24 cellular contexts compared by ENCODE assay signal in genomic region chr9:127585161-127585750, GRCh38. TPM values are rescaled to one million over a fixed set of nuclear protein-coding genes. Genes with fewer than 3 reads are reported as not detected.
DNase-seq lines count a peak whose midpoint lies in the region; ATAC-seq, FAIRE-seq and TF ChIP-seq lines count a peak whose summit lies in the region.
"Had no signal": no experiment of that assay in that cellular context is flagged by ENCODE, and none has a peak within 500 bp of the region (broad histone marks: within the 10 kb centered on the region; RNA-seq: fewer than 3 reads in every experiment).

No MANE protein-coding gene starts in this region.

- peaks cover 0 to 1% of the 10 kb centered on the region in 2 donors for H3K36me3 Mint-ChIP-seq in activated T-cell treated with anti-CD3 and anti-CD28 coated beads, Interleukin-2, amount 50 U/mL, for 72 hours (ENCODE audit: insufficient read depth in 2 of 2)
- no peaks in the 10 kb centered on the region for H3K36me3 Mint-ChIP-seq in activated T-cell treated with anti-CD3 and anti-CD28 coated beads, Interleukin-2, amount 50 U/mL, for 24 hours (ENCODE audit: low read depth)
- no peaks in the 10 kb centered on the region for H3K36me3 Mint-ChIP-seq in activated CD4-positive, alpha-beta memory T cell treated with anti-CD3 and anti-CD28 coated beads for 36 hours

- CTCF ChIA-PET in activated CD4-positive, alpha-beta memory T cell treated with anti-CD3 and anti-CD28 coated beads for 36 hours (lab: Charles Lee) = interaction anchor here (0.6 to 6.9 kb wide), 8 partner anchors 13 to 150 kb away, joined by 3 to 86 read pairs (median 8); partner anchors contain the start of gene TOR2A

- no peaks in the 10 kb centered on the region for H3K9me3 Mint-ChIP-seq in activated T-cell treated with anti-CD3 and anti-CD28 coated beads, Interleukin-2, amount 50 U/mL, for 72 hours
- H3K9me3 Mint-ChIP-seq in activated T-cell treated with anti-CD3 and anti-CD28 coated beads, Interleukin-2, amount 50 U/mL, for 24 hours = no peaks in the 10 kb centered on the region
- no peaks in the 10 kb centered on the region for H3K9me3 Mint-ChIP-seq in activated CD4-positive, alpha-beta memory T cell treated with anti-CD3 and anti-CD28 coated beads for 36 hours
- H3K9me3 Mint-ChIP-seq: activated CD4-positive, alpha-beta memory T cell treated with anti-CD3 and anti-CD28 coated beads, Interleukin-2, amount 10 ng/mL, durations not matched to agents 7 days and 5 days; H9 had no signal

- H3K27me3 Mint-ChIP-seq in activated T-cell treated with anti-CD3 and anti-CD28 coated beads, Interleukin-2, amount 50 U/mL, for 72 hours (ENCODE audit: low read depth) = peaks cover 16% of the 10 kb centered on the region
- peaks cover 7% of the 10 kb centered on the region for H3K27me3 Mint-ChIP-seq in activated T-cell treated with anti-CD3 and anti-CD28 coated beads, Interleukin-2, amount 50 U/mL, for 24 hours
- H3K27me3 Mint-ChIP-seq in activated CD4-positive, alpha-beta memory T cell treated with anti-CD3 and anti-CD28 coated beads for 36 hours = peaks cover 8% of the 10 kb centered on the region

- no peak overlapping the region for H3K4me3 Mint-ChIP-seq in activated T-cell treated with anti-CD3 and anti-CD28 coated beads, Interleukin-2, amount 50 U/mL, for 72 hours
- H3K4me3 Mint-ChIP-seq in activated T-cell treated with anti-CD3 and anti-CD28 coated beads, Interleukin-2, amount 50 U/mL, for 24 hours = no peak overlapping the region
- H3K4me3 Mint-ChIP-seq in activated CD4-positive, alpha-beta memory T cell treated with anti-CD3 and anti-CD28 coated beads for 36 hours = no peak overlapping the region
- H3K4me3 Mint-ChIP-seq: activated CD4-positive, alpha-beta memory T cell treated with anti-CD3 and anti-CD28 coated beads, Interleukin-2, amount 10 ng/mL, durations not matched to agents 7 days and 5 days; H9 had no signal

- peaks cover 7% of the 10 kb centered on the region for H3K9me3 ChIP-seq in RWPE2 (ENCODE audit: severe bottlenecking)
- no peaks in the 10 kb centered on the region for H3K9me3 ChIP-seq in tibial nerve
- H3K9me3 ChIP-seq: neutrophil had no signal

- peak; percentile 24 to 49 for ATAC-seq in activated T-cell treated with anti-CD3 and anti-CD28 coated beads, Interleukin-2, amount 50 U/mL, for 72 hours (replicated peaks in 1 of 2)
- no peak for ATAC-seq in RWPE2 (ENCODE audit: low read depth)
- ATAC-seq in stimulated activated naive CD8-positive, alpha-beta T cell treated with anti-CD3 and anti-CD28 coated beads, Interleukin-15, Interleukin-2, amounts not matched to agents 100 U/mL and 50 U/mL, for 24 hours = no peak

- TF ChIP-seq CTCF in RWPE2 (IDR thresholded peaks at IDR 0.05; ENCODE audit: poor library complexity, severe bottlenecking) = no peak
- no peak for TF ChIP-seq CTCF in tibial nerve (IDR thresholded peaks at IDR 0.05)
- no peak for TF ChIP-seq CTCF in D721Med (IDR thresholded peaks at IDR 0.05; ENCODE audit: insufficient read depth, missing control alignments)

- POLR2A ChIA-PET in activated CD4-positive, alpha-beta memory T cell treated with anti-CD3 and anti-CD28 coated beads for 36 hours (lab: Charles Lee) = no interaction called here

- no peak for TF ChIP-seq POLR2A in tibial nerve (IDR thresholded peaks at IDR 0.05)

- no peak overlapping the region for H3K27ac Mint-ChIP-seq in activated T-cell treated with anti-CD3 and anti-CD28 coated beads, Interleukin-2, amount 50 U/mL, for 72 hours
- no peak overlapping the region for H3K27ac Mint-ChIP-seq in activated T-cell treated with anti-CD3 and anti-CD28 coated beads, Interleukin-2, amount 50 U/mL, for 24 hours
- no peak overlapping the region for H3K27ac Mint-ChIP-seq in activated CD4-positive, alpha-beta memory T cell treated with anti-CD3 and anti-CD28 coated beads for 36 hours
- H3K27ac Mint-ChIP-seq: activated CD4-positive, alpha-beta memory T cell treated with anti-CD3 and anti-CD28 coated beads, Interleukin-2, amount 10 ng/mL, durations not matched to agents 7 days and 5 days; H9 had no signal

- H3K4me1 Mint-ChIP-seq in activated T-cell treated with anti-CD3 and anti-CD28 coated beads, Interleukin-2, amount 50 U/mL, for 72 hours (ENCODE audit: low read depth) = peaks cover 15% of the 10 kb centered on the region
- H3K4me1 Mint-ChIP-seq in activated T-cell treated with anti-CD3 and anti-CD28 coated beads, Interleukin-2, amount 50 U/mL, for 24 hours (ENCODE audit: low read depth) = peaks cover 11% of the 10 kb centered on the region
- H3K4me1 Mint-ChIP-seq in activated CD4-positive, alpha-beta memory T cell treated with anti-CD3 and anti-CD28 coated beads for 36 hours (ENCODE audit: low read depth) = peaks cover 9% of the 10 kb centered on the region

- TF ChIP-seq EP300 in tibial nerve (IDR thresholded peaks at IDR 0.05) = no peak

- H3K27me3 ChIP-seq in RWPE2 (ENCODE audit: insufficient read depth, poor library complexity, severe bottlenecking) = no peaks in the 10 kb centered on the region
- no peaks in the 10 kb centered on the region for H3K27me3 ChIP-seq in tibial nerve
- H3K27me3 ChIP-seq: cardiac muscle cell had no signal

- 97% methylated on average over 4 of the region's 4 CpGs for WGBS in tibial nerve, 2 donors

- H3K4me1 ChIP-seq in RWPE2 (ENCODE audit: insufficient read depth, poor library complexity, severe bottlenecking) (peaks cover 24% of the 10 kb centered on the region), tibial nerve (peaks cover 0 to 15% (median under 1%) of the 10 kb centered on the region in 4 donors)

- no peak for FAIRE-seq in D721Med (lab: Jason Lieb, UNC)

- no peaks in the 10 kb centered on the region; the same call in 1 of the 2 replicates for H3K36me3 ChIP-seq in RWPE2 (ENCODE audit: low read depth)
- H3K36me3 ChIP-seq in tibial nerve = no peaks in the 10 kb centered on the region
- H3K36me3 ChIP-seq: cardiac muscle cell, neutrophil had no signal

- H3K4me3 ChIP-seq in RWPE2 (ENCODE audit: severe bottlenecking) = no peak overlapping the region
- no peak overlapping the region for H3K4me3 ChIP-seq in tibial nerve
- H3K4me3 ChIP-seq: cardiac muscle cell had no signal

- intact Hi-C loops in activated CD4-positive, alpha-beta memory T cell treated with anti-CD3 and anti-CD28 coated beads for 36 hours (cut with micrococcal nuclease) = no loop called here

- H3K27ac ChIP-seq in RWPE2 (ENCODE audit: poor library complexity, severe bottlenecking) = peak overlapping the region; percentile 86
- no peak overlapping the region for H3K27ac ChIP-seq in tibial nerve
- H3K27ac ChIP-seq: cardiac muscle cell, neutrophil had no signal

- DNase-seq in activated T-cell treated with anti-CD3 and anti-CD28 coated beads, Interleukin-2, amount 50 U/mL, for 72 hours = no peak
- DNase-seq in activated T-cell treated with anti-CD3 and anti-CD28 coated beads, Interleukin-2, amount 50 U/mL, for 24 hours = no peak
- DNase-seq in RWPE2 (ENCODE audit: low spot score) (no peak), fibroblast of gingiva (ENCODE audit: low read depth) (peak; percentile 40), tibial nerve (ENCODE audit: low spot score in 2 of 2) (no peak), D721Med (ENCODE audit: insufficient read length, low spot score) (no peak)
- no peak for DNase-seq in activated CD4-positive, alpha-beta memory T cell treated with anti-CD3 and anti-CD28 coated beads for 36 hours
- DNase-seq in stimulated activated naive CD8-positive, alpha-beta T cell treated with anti-CD3 and anti-CD28 coated beads, Interleukin-15, Interleukin-2, amounts not matched to agents 100 U/mL and 50 U/mL, for 24 hours = no peak
- DNase-seq: ACHN; activated CD4-positive, alpha-beta memory T cell treated with anti-CD3 and anti-CD28 coated beads, Interleukin-2, amount 10 ng/mL, durations not matched to agents 7 days and 5 days; activated naive CD4-positive, alpha-beta T cell; activated T-cell treated with anti-CD3 and anti-CD28 coated beads for 4 hours; amniotic stem cell; C1 segment of cervical spinal cord; cortex of kidney; H9; left cardiac atrium; NCI-H1694; NCI-H2171 treated with DMSO at 0.1 percent for 48 hours; NCI-H526 treated with DMSO at 0.1 percent for 48 hours; stimulated activated CD4-positive, alpha-beta T cell treated with anti-CD3 and anti-CD28 coated beads, Interleukin-2, amount 100 ng/mL, for 48 hours; stimulated activated naive CD4-positive, alpha-beta T cell had no signal

RNA-seq across cellular contexts. Expression of gene STXBP1, which starts 26.8 kb away (rescaled TPM):
- 10 to 100 TPM; 14.5 to 26.6 TPM for total RNA-seq in activated T-cell treated with anti-CD3 and anti-CD28 coated beads, Interleukin-2, amount 50 U/mL, for 72 hours
- total RNA-seq in tibial nerve = 100 to 1,000 TPM in 3 of 4 donors, 10 to 100 TPM in 1; 96.3 to 142 (median 105) TPM
- total RNA-seq in activated CD4-positive, alpha-beta memory T cell treated with anti-CD3 and anti-CD28 coated beads for 36 hours = 10 to 100 TPM; 27.3 to 27.8 TPM

Comparison
In these comparisons a context has a peak if more than half of its experiments do, and no peak if none do; other contexts are left out.
1. ATAC-seq: peak in activated T-cell treated with anti-CD3 and anti-CD28 coated beads, Interleukin-2, amount 50 U/mL, for 72 hours (2 of 2); none in RWPE2 (single experiment) and stimulated activated naive CD8-positive, alpha-beta T cell treated with anti-CD3 and anti-CD28 coated beads, Interleukin-15, Interleukin-2, amounts not matched to agents 100 U/mL and 50 U/mL, for 24 hours (single experiment).